1 cellular context compared by ENCODE assay signal in genomic region chr15:42131826-42132806, GRCh38.
TF ChIP-seq lines count a peak whose summit lies in the region.

No MANE protein-coding gene starts in this region.

TF ChIP-seq in WTC11, 78 proteins besides CTCF, POLR2A, EP300 and RAD21 (continued from another document):
- no peak for TF ChIP-seq HMGXB4 (CRISPR knock-in tag; IDR thresholded peaks at IDR 0.05)
- TF ChIP-seq MXD4 (CRISPR knock-in tag; IDR thresholded peaks at IDR 0.05; ENCODE audit: borderline replicate concordance): no peak
- TF ChIP-seq NFYB (CRISPR knock-in tag; conservative IDR thresholded peaks at IDR 0.05; ENCODE audit: low read depth): no peak
- TF ChIP-seq STAT6 (CRISPR knock-in tag; conservative IDR thresholded peaks at IDR 0.05; ENCODE audit: low read depth): no peak
- no peak for TF ChIP-seq SMAD4 (CRISPR knock-in tag; IDR thresholded peaks at IDR 0.05)
